16 cellular contexts compared by ENCODE assay signal in the genomic region with DNA sequence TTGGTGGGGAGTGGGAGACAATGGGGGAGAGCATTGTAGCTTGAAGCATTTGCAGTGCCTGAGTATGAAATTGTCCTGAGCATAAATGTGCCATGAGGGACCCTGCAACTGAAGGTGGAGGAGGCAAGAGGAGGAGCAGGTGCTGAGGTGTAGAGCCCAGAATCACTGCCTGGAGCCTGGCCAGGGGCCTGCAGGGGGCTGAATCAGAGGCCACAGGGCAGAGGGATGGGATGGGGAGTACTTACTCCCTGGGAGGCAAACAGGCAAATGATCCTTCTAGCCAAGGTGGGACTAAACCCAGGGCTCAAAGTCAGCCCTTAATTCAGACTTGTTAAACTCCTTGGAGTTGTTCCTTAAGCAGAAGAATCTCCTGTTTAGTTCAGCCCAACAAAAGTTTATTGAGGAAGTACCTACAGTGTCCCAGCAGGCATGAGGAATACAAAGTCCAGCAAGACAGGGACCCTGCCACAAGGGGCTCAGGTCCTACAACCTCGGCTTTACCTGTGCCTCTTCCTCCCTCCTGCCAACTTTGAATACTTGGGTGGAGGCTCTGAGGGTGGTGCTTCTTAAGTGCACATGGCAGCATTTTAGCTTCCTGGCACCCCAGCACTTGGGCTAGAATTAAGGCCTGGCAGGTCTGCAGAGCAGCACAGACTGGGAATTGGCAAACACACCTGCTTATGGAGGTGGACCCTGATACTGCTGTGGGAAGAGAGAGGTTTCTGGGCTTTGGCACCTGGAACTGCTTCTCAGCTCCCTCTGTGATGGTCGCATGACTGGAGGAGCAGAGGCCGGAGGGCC. TPM values are rescaled to one million over a fixed set of nuclear protein-coding genes. Genes with fewer than 3 reads are reported as not detected.
DNase-seq lines count a peak whose midpoint lies in the region; TF ChIP-seq lines count a peak whose summit lies in the region.
"Had no signal": no experiment of that assay in that cellular context is flagged by ENCODE, and none has a peak within 500 bp of the region (broad histone marks: within the 10 kb centered on the region; RNA-seq: fewer than 3 reads in every experiment).

No MANE protein-coding gene starts in this region.

- H3K36me3 ChIP-seq in neural progenitor cell = no peaks in the 10 kb centered on the region
- H3K36me3 ChIP-seq: left ventricle myocardium inferior had no signal

- no peak overlapping the region for H2AFZ ChIP-seq in neural progenitor cell (replicated peaks)

- no peaks in the 10 kb centered on the region for H3K9me3 ChIP-seq in neural progenitor cell (ENCODE audit: low read depth)
- H3K9me3 ChIP-seq: left ventricle myocardium inferior had no signal

- H3F3A ChIP-seq in neural progenitor cell (ENCODE audit: low read depth) = no peaks in the 10 kb centered on the region

- H3K4me1 ChIP-seq in neural progenitor cell = no peaks in the 10 kb centered on the region

- CTCF ChIA-PET in Calu3 (lab: Charles Lee) = interaction anchor here (0.7 kb wide), 1 partner anchor 11 kb away, joined by 3 read pairs; no protein-coding TSS in a partner anchor

- H3K4me1 Mint-ChIP-seq in Calu3 (ENCODE audit: low read depth, unreplicated experiment) = peaks cover 59% of the 10 kb centered on the region
- peaks cover 67% of the 10 kb centered on the region for H3K4me1 Mint-ChIP-seq in activated T-helper 2 cell treated with anti-CD3 and anti-CD28 coated beads, Interferon-gamma antibody, Interleukin-2, Interleukin-4, amounts not matched to agents 10 μg/mL and 5 μg/mL and 100 μg/mL, durations not matched to agents 14 hours and 24 hours and 36 hours (ENCODE audit: low read depth)
- no peaks in the 10 kb centered on the region for H3K4me1 Mint-ChIP-seq in neural progenitor cell
- H3K4me1 Mint-ChIP-seq in endothelial cell (ENCODE audit: unreplicated experiment) = peaks cover 16% of the 10 kb centered on the region
- H3K4me1 Mint-ChIP-seq: WTC11 had no signal

- no peak overlapping the region for H3K27ac ChIP-seq in neural progenitor cell
- H3K27ac ChIP-seq: left ventricle myocardium inferior had no signal

- no peak overlapping the region for H3K9ac ChIP-seq in neural progenitor cell

- intact Hi-C loops in Calu3 (cut with micrococcal nuclease; ENCODE audit: unreplicated experiment) = no loop called here
- intact Hi-C loops in activated T-helper 2 cell treated with anti-CD3 and anti-CD28 coated beads, Interferon-gamma antibody, Interleukin-2, Interleukin-4, amounts not matched to agents 10 μg/mL and 5 μg/mL and 100 μg/mL, durations not matched to agents 14 hours and 24 hours and 36 hours (cut with micrococcal nuclease) = no loop called here

- no peak overlapping the region for H3K4me3 Mint-ChIP-seq in Calu3 (ENCODE audit: low read depth, unreplicated experiment)
- H3K4me3 Mint-ChIP-seq in activated T-helper 2 cell treated with anti-CD3 and anti-CD28 coated beads, Interferon-gamma antibody, Interleukin-2, Interleukin-4, amounts not matched to agents 10 μg/mL and 5 μg/mL and 100 μg/mL, durations not matched to agents 14 hours and 24 hours and 36 hours (ENCODE audit: low read depth) = no peak overlapping the region
- no peak overlapping the region for H3K4me3 Mint-ChIP-seq in neural progenitor cell
- H3K4me3 Mint-ChIP-seq in endothelial cell (ENCODE audit: unreplicated experiment) = no peak overlapping the region
- H3K4me3 Mint-ChIP-seq: WTC11 had no signal

- no TSS peak for BruUV-seq in Calu3 (replicated peaks; lab: Mats Ljungman, UMichigan)

- H3K36me3 Mint-ChIP-seq in Calu3 (ENCODE audit: insufficient read depth, unreplicated experiment) (peaks cover 17% of the 10 kb centered on the region), neural progenitor cell (no peaks in the 10 kb centered on the region), endothelial cell (ENCODE audit: low read depth, unreplicated experiment) (no peaks in the 10 kb centered on the region)
- peaks cover 48% of the 10 kb centered on the region for H3K36me3 Mint-ChIP-seq in activated T-helper 2 cell treated with anti-CD3 and anti-CD28 coated beads, Interferon-gamma antibody, Interleukin-2, Interleukin-4, amounts not matched to agents 10 μg/mL and 5 μg/mL and 100 μg/mL, durations not matched to agents 14 hours and 24 hours and 36 hours (ENCODE audit: low read depth)
- H3K36me3 Mint-ChIP-seq: WTC11 had no signal

- H4K20me1 ChIP-seq in neural progenitor cell (ENCODE audit: low read depth) = no peaks in the 10 kb centered on the region

- peak overlapping the region; percentile 32 for H3K27ac Mint-ChIP-seq in Calu3 (ENCODE audit: unreplicated experiment)
- H3K27ac Mint-ChIP-seq in activated T-helper 2 cell treated with anti-CD3 and anti-CD28 coated beads, Interferon-gamma antibody, Interleukin-2, Interleukin-4, amounts not matched to agents 10 μg/mL and 5 μg/mL and 100 μg/mL, durations not matched to agents 14 hours and 24 hours and 36 hours = peak overlapping the region; percentile 64
- peak overlapping the region; percentile 50 for H3K27ac Mint-ChIP-seq in neural progenitor cell
- H3K27ac Mint-ChIP-seq in endothelial cell (ENCODE audit: unreplicated experiment) = no peak overlapping the region
- H3K27ac Mint-ChIP-seq: WTC11 had no signal

- no peak overlapping the region for H3K4me2 ChIP-seq in neural progenitor cell

- H3K79me2 ChIP-seq in neural progenitor cell (ENCODE audit: low read depth) = no peaks in the 10 kb centered on the region

- DNase-seq in CD1c-positive myeloid dendritic cell (ENCODE audit: extremely low spot score) = peak; percentile 35
- no peak for DNase-seq in Calu3
- DNase-seq in activated T-helper 2 cell treated with anti-CD3 and anti-CD28 coated beads, Interferon-gamma antibody, Interleukin-2, Interleukin-4, amounts not matched to agents 10 μg/mL and 5 μg/mL and 100 μg/mL, durations not matched to agents 14 hours and 24 hours and 36 hours (ENCODE audit: low spot score) = no peak
- DNase-seq in neural progenitor cell (ENCODE audit: low spot score) = no peak
- DNase-seq in GDM1 (lab: John Stamatoyannopoulos, UW) = no peak
- no peak for DNase-seq in effector CD4-positive, alpha-beta T cell
- DNase-seq in endothelial cell (ENCODE audit: low spot score) = no peak
- DNase-seq: activated gamma-delta T cell treated with Interleukin-2 at 50 U/mL for 16 hours; anterior cingulate cortex; effector memory CD4-positive, alpha-beta T cell; KBM-7; left ventricle myocardium inferior; MV-4-11; NCI-H187; NCI-H345 had no signal

- no peak overlapping the region for H3K4me3 ChIP-seq in neural progenitor cell
- H3K4me3 ChIP-seq: left ventricle myocardium inferior had no signal

- H3K27me3 ChIP-seq in neural progenitor cell = no peaks in the 10 kb centered on the region

- no peak for TF ChIP-seq CTCF in Calu3 (IDR thresholded peaks at IDR 0.05; ENCODE audit: unreplicated experiment)
- no peak for TF ChIP-seq CTCF in neural progenitor cell (IDR thresholded peaks at IDR 0.05)
- no peak for TF ChIP-seq CTCF in endothelial cell (IDR thresholded peaks at IDR 0.05; ENCODE audit: unreplicated experiment)

- no peaks in the 10 kb centered on the region for H3K27me3 Mint-ChIP-seq in Calu3 (ENCODE audit: unreplicated experiment)
- no peaks in the 10 kb centered on the region for H3K27me3 Mint-ChIP-seq in activated T-helper 2 cell treated with anti-CD3 and anti-CD28 coated beads, Interferon-gamma antibody, Interleukin-2, Interleukin-4, amounts not matched to agents 10 μg/mL and 5 μg/mL and 100 μg/mL, durations not matched to agents 14 hours and 24 hours and 36 hours (ENCODE audit: low read depth)
- H3K27me3 Mint-ChIP-seq in neural progenitor cell (ENCODE audit: insufficient read depth, low read depth) = peaks cover 13% of the 10 kb centered on the region
- H3K27me3 Mint-ChIP-seq in endothelial cell (ENCODE audit: unreplicated experiment) = peaks cover 5% of the 10 kb centered on the region

- H3K9me3 Mint-ChIP-seq in Calu3 (ENCODE audit: low read depth, unreplicated experiment) = no peaks in the 10 kb centered on the region
- no peaks in the 10 kb centered on the region for H3K9me3 Mint-ChIP-seq in activated T-helper 2 cell treated with anti-CD3 and anti-CD28 coated beads, Interferon-gamma antibody, Interleukin-2, Interleukin-4, amounts not matched to agents 10 μg/mL and 5 μg/mL and 100 μg/mL, durations not matched to agents 14 hours and 24 hours and 36 hours
- no peaks in the 10 kb centered on the region for H3K9me3 Mint-ChIP-seq in neural progenitor cell
- no peaks in the 10 kb centered on the region for H3K9me3 Mint-ChIP-seq in endothelial cell (ENCODE audit: unreplicated experiment)
- H3K9me3 Mint-ChIP-seq: WTC11 had no signal

RNA-seq across cellular contexts. Expression of a gene that starts 20.0 kb away (rescaled TPM):
- total RNA-seq in Calu3 (2022) (191 and 202 TPM in 2 replicates), neural progenitor cell (ENCODE audit: low replicate concordance) (0.60 and 0.68 TPM in 2 replicates), endothelial cell (ENCODE audit: unreplicated experiment) (21.7 TPM)
- total RNA-seq in activated T-helper 2 cell treated with anti-CD3 and anti-CD28 coated beads, Interferon-gamma antibody, Interleukin-2, Interleukin-4, amounts not matched to agents 10 μg/mL and 5 μg/mL and 100 μg/mL, durations not matched to agents 14 hours and 24 hours and 36 hours = 736 TPM in 2 replicates

Comparison
In these comparisons a context has a peak if more than half of its experiments do, and no peak if none do; other contexts are left out.
1. RNA of a gene that starts 20.0 kb away (total RNA-seq): 736 TPM in activated T-helper 2 cell treated with anti-CD3 and anti-CD28 coated beads, Interferon-gamma antibody, Interleukin-2, Interleukin-4, amounts not matched to agents 10 μg/mL and 5 μg/mL and 100 μg/mL, durations not matched to agents 14 hours and 24 hours and 36 hours, 191 to 202 TPM in Calu3 and 21.7 TPM in endothelial cell (single experiment); 0.60 to 0.68 TPM in neural progenitor cell; every median in the first group is over 10 times any median in the second.